In genomic region chr14:63908667-63909264, GRCh38 we compare ENCODE assay signal across 12 cellular contexts. TPM values are rescaled to one million over a fixed set of nuclear protein-coding genes. Genes with fewer than 3 reads are reported as not detected.
A peak's percentile ranks its signal among the peaks of the same experiment; 100 is the strongest.
DNase-seq lines count a peak whose midpoint lies in the region; ATAC-seq and TF ChIP-seq lines count a peak whose summit lies in the region.
"Had no signal": no experiment of that assay in that cellular context is flagged by ENCODE, and none has a peak within 500 bp of the region (broad histone marks: within the 10 kb centered on the region; RNA-seq: fewer than 3 reads in every experiment).

No MANE protein-coding gene starts in this region.

- no peaks in the 10 kb centered on the region for H3K9me3 Mint-ChIP-seq in activated CD4-positive, alpha-beta T cell treated with anti-CD3 and anti-CD28 coated beads, Interleukin-2, amount 10 ng/mL, durations not matched to agents 7 days and 5 days
- no peaks in the 10 kb centered on the region for H3K9me3 Mint-ChIP-seq in activated T-helper 17 cell treated with anti-CD3 and anti-CD28 coated beads, Interleukin-2, amount 50 U/mL, for 72 hours
- H3K9me3 Mint-ChIP-seq: activated B cell treated with CpG ODN at 0.5 μM for 24 hours had no signal

- H3K9me3 ChIP-seq in suprapubic skin, result no peaks in the 10 kb centered on the region

- H3K4me1 Mint-ChIP-seq in activated CD4-positive, alpha-beta T cell treated with anti-CD3 and anti-CD28 coated beads, Interleukin-2, amount 10 ng/mL, durations not matched to agents 7 days and 5 days, result peaks cover 47% of the 10 kb centered on the region
- H3K4me1 Mint-ChIP-seq in activated T-helper 17 cell treated with anti-CD3 and anti-CD28 coated beads, Interleukin-2, amount 50 U/mL, for 72 hours, result peaks cover 44% of the 10 kb centered on the region

- H3K4me1 ChIP-seq in suprapubic skin, result peaks cover 21% of the 10 kb centered on the region

- peaks cover 58% of the 10 kb centered on the region for H3K36me3 Mint-ChIP-seq in activated CD4-positive, alpha-beta T cell treated with anti-CD3 and anti-CD28 coated beads, Interleukin-2, amount 10 ng/mL, durations not matched to agents 7 days and 5 days (ENCODE audit: low read depth)
- H3K36me3 Mint-ChIP-seq in activated T-helper 17 cell treated with anti-CD3 and anti-CD28 coated beads, Interleukin-2, amount 50 U/mL, for 72 hours (ENCODE audit: low read depth), result peaks cover 29% of the 10 kb centered on the region

- no peaks in the 10 kb centered on the region for H3K27me3 Mint-ChIP-seq in activated CD4-positive, alpha-beta T cell treated with anti-CD3 and anti-CD28 coated beads, Interleukin-2, amount 10 ng/mL, durations not matched to agents 7 days and 5 days
- H3K27me3 Mint-ChIP-seq in activated T-helper 17 cell treated with anti-CD3 and anti-CD28 coated beads, Interleukin-2, amount 50 U/mL, for 72 hours, result no peaks in the 10 kb centered on the region
- H3K27me3 Mint-ChIP-seq: activated B cell treated with CpG ODN at 0.5 μM for 24 hours had no signal

- peak overlapping the region; percentile 22 for H3K4me3 ChIP-seq in suprapubic skin

- H3K36me3 ChIP-seq in suprapubic skin, result peaks cover 11% of the 10 kb centered on the region

- ATAC-seq in activated T-helper 17 cell treated with anti-CD3 and anti-CD28 coated beads, Interleukin-2, amount 50 U/mL, for 72 hours (replicated peaks), result peak; percentile 49
- ATAC-seq in left lobe of liver (peak; percentile 52), GM18873 (IDR thresholded peaks at IDR 0.05; ENCODE audit: low FRiP score, unreplicated experiment) (no peak), GM19467 (IDR thresholded peaks at IDR 0.05; ENCODE audit: unreplicated experiment) (no peak)
- ATAC-seq: PC-3 had no signal

- CTCF ChIA-PET in activated CD4-positive, alpha-beta T cell treated with anti-CD3 and anti-CD28 coated beads, Interleukin-2, amount 10 ng/mL, durations not matched to agents 7 days and 5 days (lab: Charles Lee), result interaction anchor here (1.3 kb wide), 1 partner anchor 28 kb away, joined by 3 read pairs; no protein-coding TSS in a partner anchor

- H3K27me3 ChIP-seq in suprapubic skin, result no peaks in the 10 kb centered on the region

- peak overlapping the region; percentile 68 for H3K27ac Mint-ChIP-seq in activated CD4-positive, alpha-beta T cell treated with anti-CD3 and anti-CD28 coated beads, Interleukin-2, amount 10 ng/mL, durations not matched to agents 7 days and 5 days
- H3K27ac Mint-ChIP-seq in activated T-helper 17 cell treated with anti-CD3 and anti-CD28 coated beads, Interleukin-2, amount 50 U/mL, for 72 hours, result peak overlapping the region; percentile 75
- H3K27ac Mint-ChIP-seq: activated B cell treated with CpG ODN at 0.5 μM for 24 hours had no signal

- no peak for TF ChIP-seq EP300 in suprapubic skin (IDR thresholded peaks at IDR 0.05)

- peak overlapping the region; percentile 32 for H3K4me3 Mint-ChIP-seq in activated CD4-positive, alpha-beta T cell treated with anti-CD3 and anti-CD28 coated beads, Interleukin-2, amount 10 ng/mL, durations not matched to agents 7 days and 5 days
- peak overlapping the region; percentile 69 for H3K4me3 Mint-ChIP-seq in activated T-helper 17 cell treated with anti-CD3 and anti-CD28 coated beads, Interleukin-2, amount 50 U/mL, for 72 hours
- H3K4me3 Mint-ChIP-seq: activated B cell treated with CpG ODN at 0.5 μM for 24 hours had no signal

- 69% methylated on average over 4 of the region's 4 CpGs for WGBS in suprapubic skin

- DNase-seq in activated CD4-positive, alpha-beta T cell treated with anti-CD3 and anti-CD28 coated beads, Interleukin-2, amount 10 ng/mL, durations not matched to agents 7 days and 5 days, result no peak
- DNase-seq in activated CD4-positive, alpha-beta T cell treated with anti-CD3 and anti-CD28 coated beads, Interleukin-2, amount 50 U/mL, for 1 hour, result no peak
- DNase-seq in left lobe of liver (ENCODE audit: low spot score), result no peak
- DNase-seq in suprapubic skin (ENCODE audit: low spot score in 2 of 2), result no peak
- DNase-seq in NCI-H526 treated with DMSO at 0.1 percent for 48 hours (lab: John Stamatoyannopoulos, UW), result no peak
- DNase-seq: activated B cell treated with CpG ODN at 0.5 μM for 24 hours, midbrain, NCI-H146, PC-3 had no signal

- no peak overlapping the region for H3K27ac ChIP-seq in suprapubic skin

- no peak for TF ChIP-seq CTCF in suprapubic skin (IDR thresholded peaks at IDR 0.05)

- POLR2A ChIA-PET in activated CD4-positive, alpha-beta T cell treated with anti-CD3 and anti-CD28 coated beads, Interleukin-2, amount 10 ng/mL, durations not matched to agents 7 days and 5 days (lab: Charles Lee), result no interaction called here

- no peak for TF ChIP-seq POLR2A in suprapubic skin (IDR thresholded peaks at IDR 0.05)

RNA-seq across cellular contexts. Expression of gene SYNE2, which starts 56.0 kb away (rescaled TPM):
- total RNA-seq in activated CD4-positive, alpha-beta T cell treated with anti-CD3 and anti-CD28 coated beads, Interleukin-2, amount 10 ng/mL, durations not matched to agents 7 days and 5 days, result 100 to 1,000 TPM; 192 to 218 TPM
- total RNA-seq in activated T-helper 17 cell treated with anti-CD3 and anti-CD28 coated beads, Interleukin-2, amount 50 U/mL, for 72 hours, result 10 to 100 TPM; 48.5 to 66.9 TPM
- 46.8 TPM for total RNA-seq in left lobe of liver
- total RNA-seq in suprapubic skin, result 100 to 1,000 TPM; 234 to 658 (median 244) TPM

Comparison
In these comparisons a context has a peak if more than half of its experiments do, and no peak if none do; other contexts are left out.
1. ATAC-seq: peak in activated T-helper 17 cell treated with anti-CD3 and anti-CD28 coated beads, Interleukin-2, amount 50 U/mL, for 72 hours (single experiment) and left lobe of liver (single experiment); none in GM18873 (single experiment) and GM19467 (single experiment).